Comparison of ENCODE assay signal across 8 cellular contexts in the genomic region with DNA sequence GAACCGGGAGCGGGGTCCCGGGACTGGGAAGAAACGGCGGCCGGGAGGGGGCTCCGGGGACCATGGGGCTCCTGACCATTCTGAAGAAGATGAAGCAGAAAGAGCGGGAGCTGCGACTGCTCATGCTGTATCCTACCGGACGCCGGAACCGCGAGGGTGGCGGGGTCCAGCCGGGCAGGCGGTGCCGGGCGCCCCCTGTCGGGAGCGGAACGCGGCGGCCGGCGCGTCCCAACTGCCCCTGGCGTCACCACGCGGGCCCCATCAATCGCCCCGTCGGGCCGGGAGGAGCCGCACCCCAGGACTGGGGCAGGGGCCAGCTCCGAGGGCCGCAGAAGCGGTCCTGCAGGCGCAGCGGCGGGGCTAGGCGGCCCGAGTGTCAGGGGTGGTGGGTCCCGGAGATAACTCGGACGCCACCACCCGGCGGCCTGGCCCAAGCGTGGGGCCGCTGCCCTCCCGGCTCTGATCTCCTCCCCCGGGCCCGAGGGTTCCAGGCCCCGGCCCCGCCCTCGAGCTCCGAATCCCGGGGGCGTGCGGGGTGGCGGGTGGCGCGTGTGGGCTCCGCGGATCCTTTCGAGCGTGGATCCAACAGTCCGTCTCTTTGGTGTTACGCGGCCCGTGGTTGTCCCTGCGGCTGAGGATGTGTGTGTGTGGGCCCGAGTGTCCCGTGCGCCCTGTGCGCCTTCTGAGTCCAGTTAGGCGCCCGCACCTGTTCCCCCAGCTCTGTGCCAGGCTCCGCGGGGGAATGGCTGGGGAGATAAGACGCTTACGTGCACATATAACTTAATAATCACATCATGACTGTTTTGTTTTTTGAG. TPM values are rescaled to one million over a fixed set of nuclear protein-coding genes. Genes with fewer than 3 reads are reported as not detected.
A peak's percentile ranks its signal among the peaks of the same experiment; 100 is the strongest.
DNase-seq lines count a peak whose midpoint lies in the region; ATAC-seq, FAIRE-seq and TF ChIP-seq lines count a peak whose summit lies in the region.

A gene (plus strand): TSS at position 15 of the 815 bp plus-strand sequence. CDS start 48 bp downstream, at position 63.

- no peak for DNase-seq in D721Med (ENCODE audit: insufficient read length, low spot score)
- peak; percentile 95 for DNase-seq in GM19240 (ENCODE audit: insufficient read length, low spot score)
- DNase-seq in SKM-1 treated with dmso at 0.1 percent for 144 hours (lab: John Stamatoyannopoulos, UW; ENCODE audit: unreplicated experiment): peak; percentile 87
- DNase-seq in brain microvascular endothelial cell: no peak
- no peak for DNase-seq in keratinocyte (ENCODE audit: low read depth, low spot score)
- DNase-seq in stimulated activated CD4-positive, alpha-beta T cell treated with anti-CD3 and anti-CD28 coated beads, Interleukin-4, amount 100 ng/mL, for 48 hours (ENCODE audit: low read depth in 2 of 2): peak; percentile 70 to 71
- DNase-seq in islet precursor cell: no peak

- H2AFZ ChIP-seq in keratinocyte (ENCODE audit: control insufficient read depth, low read length): peak within 1 kb of the TSS; percentile 89

- H3K36me3 ChIP-seq in brain microvascular endothelial cell (replicated peaks) (no peaks in the 10 kb centered on the region), keratinocyte (ENCODE audit: control insufficient read depth in 2 of 2, extremely low read depth in 1 of 2, insufficient read depth in 2 of 2, low read length in 2 of 2) (peaks cover 8 to 18% of the 10 kb centered on the region in 2 experiments)

- H3K9ac ChIP-seq in keratinocyte (ENCODE audit: control insufficient read depth, extremely low read depth, insufficient read depth, low read length): peak within 1 kb of the TSS; percentile 87

- in situ Hi-C loops in brain microvascular endothelial cell (cut with HindIII; ENCODE audit: low pct_ligation_motif_present, low sequenced_read_pairs): no loop called here

- H4K20me1 ChIP-seq in keratinocyte (ENCODE audit: control insufficient read depth, extremely low read depth, insufficient read depth, low read length): no peaks in the 10 kb centered on the region

- H3K4me3 ChIP-seq in brain microvascular endothelial cell (ENCODE audit: low read depth, low read length): peak within 1 kb of the TSS; percentile 74
- peak within 1 kb of the TSS; percentile 70 to 77 (median 75) for H3K4me3 ChIP-seq in keratinocyte (ENCODE audit: control insufficient read depth in 2 of 3, extremely low read depth in 1 of 3, insufficient read depth in 2 of 3, low read depth in 1 of 3, low read length in 3 of 3)

- peaks cover 8% of the 10 kb centered on the region for H3K79me2 ChIP-seq in keratinocyte (ENCODE audit: control insufficient read depth, insufficient read depth, low read length)

- peaks cover 8% of the 10 kb centered on the region for H3K4me1 ChIP-seq in keratinocyte (ENCODE audit: control insufficient read depth, extremely low read depth, insufficient read depth, low read length)

- H3K9me1 ChIP-seq in keratinocyte (ENCODE audit: control insufficient read depth, extremely low read depth, insufficient read depth, low read length): no peaks in the 10 kb centered on the region

- H3K9me3 ChIP-seq in keratinocyte (ENCODE audit: control insufficient read depth, low read depth, low read length): no peaks in the 10 kb centered on the region

- H3K27ac ChIP-seq in brain microvascular endothelial cell: peak within 1 kb of the TSS; percentile 81
- peak within 1 kb of the TSS; percentile 86 for H3K27ac ChIP-seq in keratinocyte (ENCODE audit: control insufficient read depth, insufficient read depth, low read length)

- dilution Hi-C loops in keratinocyte (cut with MboI; ENCODE audit: extremely low pct_ligation_motif_present, low sequenced_read_pairs): no loop called here

- peak within 1 kb of the TSS; percentile 85 for H3K4me2 ChIP-seq in keratinocyte (ENCODE audit: control insufficient read depth, extremely low read depth, insufficient read depth, low read depth, low read length)

- H3K27me3 ChIP-seq in brain microvascular endothelial cell (replicated peaks) (no peaks in the 10 kb centered on the region), keratinocyte (ENCODE audit: control insufficient read depth, extremely low read depth, insufficient read depth, low read length) (no peaks in the 10 kb centered on the region)

- TF ChIP-seq CTCF in D721Med (IDR thresholded peaks at IDR 0.05; ENCODE audit: insufficient read depth, missing control alignments) (peak; percentile 39), brain microvascular endothelial cell (IDR thresholded peaks at IDR 0.05; ENCODE audit: low read depth, low read length, missing control alignments) (peak; percentile 49), keratinocyte (optimal IDR thresholded peaks at IDR 0.05 in 1 of 3, IDR thresholded peaks at IDR 0.05 in 1 of 3, conservative IDR thresholded peaks at IDR 0.05 in 1 of 3; ENCODE audit: extremely low read depth in 1 of 3, insufficient read depth in 2 of 3, low read length in 3 of 3) (peak; percentile 56 to 88 (median 87))

- peak; percentile 47 for ATAC-seq in HG03378 (IDR thresholded peaks at IDR 0.05; ENCODE audit: unreplicated experiment)

- no peak for FAIRE-seq in D721Med (lab: Jason Lieb, UNC)
- FAIRE-seq in keratinocyte (lab: Jason Lieb, UNC): no peak

RNA-seq across cellular contexts. Expression of the gene that starts here (rescaled TPM):
- polyA plus RNA-seq in keratinocyte: 77.8 to 89.0 TPM (median 77.8 TPM) in 3 replicates
- 15.0 TPM for polyA plus RNA-seq in keratinocyte (2011; ENCODE audit: low read depth)
- polyA plus RNA-seq in keratinocyte (2011; cell fraction: cytosol; rRNA removed): 49.1 and 82.3 TPM in 2 replicates
- polyA plus RNA-seq in keratinocyte (2011; cell fraction: nucleus; rRNA removed): 23.1 and 27.0 TPM in 2 replicates
- 70.9 and 92.3 TPM in 2 replicates for polyA plus RNA-seq in keratinocyte (2012; ENCODE audit: low replicate concordance)
- 17.5 to 33.4 TPM (median 25.2 TPM) in 3 replicates for polyA minus RNA-seq in keratinocyte
- 103 TPM for polyA minus RNA-seq in keratinocyte (2011; cell fraction: cytosol; rRNA and poly(A)+ RNA removed)
- 9.1 and 12.0 TPM in 2 replicates for polyA minus RNA-seq in keratinocyte (2011; cell fraction: nucleus; rRNA and poly(A)+ RNA removed)

Comparison
In these comparisons a context has a peak if more than half of its experiments do, and no peak if none do; other contexts are left out.
1. DNase-seq: peak in GM19240 (single experiment), SKM-1 treated with dmso at 0.1 percent for 144 hours (single experiment) and stimulated activated CD4-positive, alpha-beta T cell treated with anti-CD3 and anti-CD28 coated beads, Interleukin-4, amount 100 ng/mL, for 48 hours (2 of 2); none in D721Med (single experiment), brain microvascular endothelial cell (single experiment), keratinocyte (single experiment) and islet precursor cell (single experiment).
2. Peak in every context shown above with its lines, with median percentiles within 50 percentile points of each other: CTCF ChIP-seq.